ENCODE assay signal across 12 cellular contexts in genomic region chr18:77250501-77250925, GRCh38. TPM values are rescaled to one million over a fixed set of nuclear protein-coding genes. Genes with fewer than 3 reads are reported as not detected.
DNase-seq lines count a peak whose midpoint lies in the region; ATAC-seq lines count a peak whose summit lies in the region.
"Had no signal": no experiment of that assay in that cellular context is flagged by ENCODE, and none has a peak within 500 bp of the region (broad histone marks: within the 10 kb centered on the region; RNA-seq: fewer than 3 reads in every experiment).

No MANE protein-coding gene starts in this region.

- peak overlapping the region; percentile 56 for H3K4me3 Mint-ChIP-seq in activated T-cell treated with anti-CD3 and anti-CD28 coated beads, Interleukin-2, amount 50 U/mL, for 24 hours
- peak overlapping the region; percentile 76 to 85 for H3K4me3 Mint-ChIP-seq in activated T-cell treated with anti-CD3 and anti-CD28 coated beads, Interleukin-2, amount 50 U/mL, for 72 hours
- H3K4me3 Mint-ChIP-seq in immature natural killer cell, result peak overlapping the region in 4 of 5 donors; percentile 46 to 74 (median 65)
- H3K4me3 Mint-ChIP-seq in stimulated activated naive CD8-positive, alpha-beta T cell treated with anti-CD3 and anti-CD28 coated beads, Interleukin-15, amount 100 ng/mL, for 72 hours, result peak overlapping the region; percentile 65

- peaks cover 4% of the 10 kb centered on the region for H3K9me3 Mint-ChIP-seq in activated T-cell treated with anti-CD3 and anti-CD28 coated beads, Interleukin-2, amount 50 U/mL, for 24 hours
- peaks cover 1 to 6% of the 10 kb centered on the region in 2 donors for H3K9me3 Mint-ChIP-seq in activated T-cell treated with anti-CD3 and anti-CD28 coated beads, Interleukin-2, amount 50 U/mL, for 72 hours
- H3K9me3 Mint-ChIP-seq in immature natural killer cell, result peaks cover 3 to 21% (median 8%) of the 10 kb centered on the region in 6 donors
- peaks cover 0 to 14% of the 10 kb centered on the region in 2 donors for H3K9me3 Mint-ChIP-seq in stimulated activated naive CD8-positive, alpha-beta T cell treated with anti-CD3 and anti-CD28 coated beads, Interleukin-15, amount 100 ng/mL, for 72 hours

- H3K27ac Mint-ChIP-seq in activated T-cell treated with anti-CD3 and anti-CD28 coated beads, Interleukin-2, amount 50 U/mL, for 24 hours, result peak overlapping the region; percentile 56
- no peak overlapping the region for H3K27ac Mint-ChIP-seq in activated T-cell treated with anti-CD3 and anti-CD28 coated beads, Interleukin-2, amount 50 U/mL, for 72 hours
- peak overlapping the region in 2 of 6 donors; percentile 63 to 71 for H3K27ac Mint-ChIP-seq in immature natural killer cell
- H3K27ac Mint-ChIP-seq in stimulated activated naive CD8-positive, alpha-beta T cell treated with anti-CD3 and anti-CD28 coated beads, Interleukin-15, amount 100 ng/mL, for 72 hours, result no peak overlapping the region

- H3K36me3 Mint-ChIP-seq in activated T-cell treated with anti-CD3 and anti-CD28 coated beads, Interleukin-2, amount 50 U/mL, for 24 hours (ENCODE audit: low read depth), result no peaks in the 10 kb centered on the region
- peaks cover 5 to 15% of the 10 kb centered on the region in 2 donors for H3K36me3 Mint-ChIP-seq in activated T-cell treated with anti-CD3 and anti-CD28 coated beads, Interleukin-2, amount 50 U/mL, for 72 hours (ENCODE audit: insufficient read depth in 2 of 2)
- H3K36me3 Mint-ChIP-seq in immature natural killer cell, result peaks cover 0 to 7% (median 6%) of the 10 kb centered on the region in 3 donors

- peaks cover 78% of the 10 kb centered on the region for H3K27me3 Mint-ChIP-seq in activated T-cell treated with anti-CD3 and anti-CD28 coated beads, Interleukin-2, amount 50 U/mL, for 24 hours
- peaks cover 76% of the 10 kb centered on the region for H3K27me3 Mint-ChIP-seq in activated T-cell treated with anti-CD3 and anti-CD28 coated beads, Interleukin-2, amount 50 U/mL, for 72 hours (ENCODE audit: low read depth)
- peaks cover 36 to 54% (median 52%) of the 10 kb centered on the region in 3 donors for H3K27me3 Mint-ChIP-seq in immature natural killer cell (ENCODE audit: low read depth in 3 of 3)
- peaks cover 93% of the 10 kb centered on the region for H3K27me3 Mint-ChIP-seq in stimulated activated naive CD8-positive, alpha-beta T cell treated with anti-CD3 and anti-CD28 coated beads, Interleukin-15, amount 100 ng/mL, for 72 hours

- ATAC-seq in activated T-cell treated with anti-CD3 and anti-CD28 coated beads, Interleukin-2, amount 50 U/mL, for 72 hours (replicated peaks in 1 of 2), result peak in 1 of 2 donors; percentile 15
- no peak for ATAC-seq in stimulated activated naive CD8-positive, alpha-beta T cell treated with anti-CD3 and anti-CD28 coated beads, Interleukin-15, amount 100 ng/mL, for 72 hours
- no peak for ATAC-seq in GM19397 (IDR thresholded peaks at IDR 0.05; ENCODE audit: unreplicated experiment)

- DNase-seq in activated T-cell treated with anti-CD3 and anti-CD28 coated beads, Interleukin-2, amount 50 U/mL, for 24 hours, result peak; percentile 34
- no peak for DNase-seq in activated T-cell treated with anti-CD3 and anti-CD28 coated beads, Interleukin-2, amount 50 U/mL, for 1 hour
- no peak for DNase-seq in activated T-cell treated with anti-CD3 and anti-CD28 coated beads, Interleukin-2, amount 50 U/mL, for 72 hours
- DNase-seq in immature natural killer cell (no peak), NCI-H526 treated with DMSO at 0.1 percent for 48 hours (lab: John Stamatoyannopoulos, UW) (no peak), putamen (ENCODE audit: low spot score) (no peak)
- no peak for DNase-seq in stimulated activated naive CD8-positive, alpha-beta T cell treated with anti-CD3 and anti-CD28 coated beads, Interleukin-15, amount 100 ng/mL, for 72 hours
- DNase-seq: activated effector memory CD4-positive, alpha-beta T cell treated with Interleukin-2 at 50 U/mL for 16 hours; NCI-H1048; ovary had no signal

- peaks cover 18% of the 10 kb centered on the region for H3K4me1 Mint-ChIP-seq in activated T-cell treated with anti-CD3 and anti-CD28 coated beads, Interleukin-2, amount 50 U/mL, for 24 hours (ENCODE audit: low read depth)
- peaks cover 16% of the 10 kb centered on the region for H3K4me1 Mint-ChIP-seq in activated T-cell treated with anti-CD3 and anti-CD28 coated beads, Interleukin-2, amount 50 U/mL, for 72 hours (ENCODE audit: low read depth)
- peaks cover 11 to 14% of the 10 kb centered on the region in 2 donors for H3K4me1 Mint-ChIP-seq in immature natural killer cell
- peaks cover 14% of the 10 kb centered on the region for H3K4me1 Mint-ChIP-seq in stimulated activated naive CD8-positive, alpha-beta T cell treated with anti-CD3 and anti-CD28 coated beads, Interleukin-15, amount 100 ng/mL, for 72 hours

RNA-seq across cellular contexts. Expression of gene GALR1, which starts 0.9 kb away (rescaled TPM):
- not detected for total RNA-seq in activated T-cell treated with anti-CD3 and anti-CD28 coated beads, Interleukin-2, amount 50 U/mL, for 72 hours
- polyA plus RNA-seq in immature natural killer cell, result not detected
- polyA plus RNA-seq: BJ, ovary had no signal
